Comparison of ENCODE assay signal across 1 cellular context in genomic region chr12:51047655-51048540, GRCh38.
A peak's percentile ranks its signal among the peaks of the same experiment; 100 is the strongest.
TF ChIP-seq lines count a peak whose summit lies in the region.

Gene LETMD1, plus strand, starts transcription at chr12:51048327. Its CDS starts 30 bp downstream, at chr12:51048357.

TF ChIP-seq in HepG2, 621 proteins besides CTCF, POLR2A, EP300 and RAD21 (continued from another document and continues in another):
- TF ChIP-seq, protein P1, sequence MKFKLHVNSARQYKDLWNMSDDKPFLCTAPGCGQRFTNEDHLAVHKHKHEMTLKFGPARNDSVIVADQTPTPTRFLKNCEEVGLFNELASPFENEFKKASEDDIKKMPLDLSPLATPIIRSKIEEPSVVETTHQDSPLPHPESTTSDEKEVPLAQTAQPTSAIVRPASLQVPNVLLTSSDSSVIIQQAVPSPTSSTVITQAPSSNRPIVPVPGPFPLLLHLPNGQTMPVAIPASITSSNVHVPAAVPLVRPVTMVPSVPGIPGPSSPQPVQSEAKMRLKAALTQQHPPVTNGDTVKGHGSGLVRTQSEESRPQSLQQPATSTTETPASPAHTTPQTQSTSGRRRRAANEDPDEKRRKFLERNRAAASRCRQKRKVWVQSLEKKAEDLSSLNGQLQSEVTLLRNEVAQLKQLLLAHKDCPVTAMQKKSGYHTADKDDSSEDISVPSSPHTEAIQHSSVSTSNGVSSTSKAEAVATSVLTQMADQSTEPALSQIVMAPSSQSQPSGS (CRISPR knock-in tag; IDR thresholded peaks at IDR 0.05) = peak; percentile 57; the same call in 1 of the 2 replicates
- peak; percentile 49; the same call in 1 of the 2 replicates for TF ChIP-seq MIER2 (CRISPR knock-in tag; IDR thresholded peaks at IDR 0.05)
- TF ChIP-seq FOSL1 (CRISPR knock-in tag; IDR thresholded peaks at IDR 0.05; ENCODE audit: borderline replicate concordance) = no peak
- peak; percentile 68 for TF ChIP-seq HOXA3 (CRISPR knock-in tag; IDR thresholded peaks at IDR 0.05)
- no peak for TF ChIP-seq TCF12 (IDR thresholded peaks at IDR 0.05)
- peak; percentile 71; the same call in 1 of the 2 replicates for TF ChIP-seq TCF12 (CRISPR knock-in tag; IDR thresholded peaks at IDR 0.05)
- no peak for TF ChIP-seq CENPBD1 (CRISPR knock-in tag; IDR thresholded peaks at IDR 0.05; ENCODE audit: borderline replicate concordance, low read depth)
- TF ChIP-seq DR1 (CRISPR knock-in tag; IDR thresholded peaks at IDR 0.05) = peak; percentile 77
- no peak; the same call in 1 of the 2 replicates for TF ChIP-seq ZNF678 (CRISPR knock-in tag; IDR thresholded peaks at IDR 0.05)
- TF ChIP-seq, protein P2, sequence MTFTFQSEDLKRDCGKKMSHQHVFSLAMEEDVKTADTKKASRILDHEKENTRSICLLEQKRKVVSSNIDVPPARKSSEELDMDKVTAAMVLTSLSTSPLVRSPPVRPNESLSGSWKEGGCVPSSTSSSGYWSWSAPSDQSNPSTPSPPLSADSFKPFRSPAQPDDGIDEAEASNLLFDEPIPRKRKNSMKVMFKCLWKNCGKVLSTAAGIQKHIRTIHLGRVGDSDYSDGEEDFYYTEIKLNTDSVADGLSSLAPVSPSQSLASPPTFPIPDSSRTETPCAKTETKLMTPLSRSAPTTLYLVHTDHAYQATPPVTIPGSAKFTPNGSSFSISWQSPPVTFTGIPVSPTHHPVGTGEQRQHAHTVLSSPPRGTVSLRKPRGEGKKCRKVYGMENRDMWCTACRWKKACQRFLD (CRISPR knock-in tag; IDR thresholded peaks at IDR 0.05; ENCODE audit: borderline replicate concordance) = 0 out of 2 replicates have a peak, but pooled peaks have one; percentile 23
- TF ChIP-seq SIX1 (CRISPR knock-in tag; IDR thresholded peaks at IDR 0.05; ENCODE audit: borderline replicate concordance) = no peak
- no peak; the same call in 1 of the 2 replicates for TF ChIP-seq HNF4A (CRISPR knock-in tag; IDR thresholded peaks at IDR 0.05)
- peak; percentile 90 for TF ChIP-seq ELF4 (CRISPR knock-in tag; IDR thresholded peaks at IDR 0.05; ENCODE audit: borderline replicate concordance)
- TF ChIP-seq ZBTB3 (CRISPR knock-in tag; IDR thresholded peaks at IDR 0.05; ENCODE audit: borderline replicate concordance, low read depth) = no peak
- TF ChIP-seq DZIP1 (CRISPR knock-in tag; IDR thresholded peaks at IDR 0.05) = peak; percentile 35; the same call in 1 of the 2 replicates
- TF ChIP-seq SMARCC2 (IDR thresholded peaks at IDR 0.05) = no peak
- TF ChIP-seq HOXA7 (CRISPR knock-in tag; IDR thresholded peaks at IDR 0.05) = no peak
- TF ChIP-seq PLRG1 (conservative IDR thresholded peaks at IDR 0.05) = no peak
- TF ChIP-seq ZNF776 (CRISPR knock-in tag; IDR thresholded peaks at IDR 0.05) = no peak; the same call in none of the 2 replicates
- peak; percentile 71; the same call in 1 of the 2 replicates for TF ChIP-seq ZNF232 (CRISPR knock-in tag; IDR thresholded peaks at IDR 0.05; ENCODE audit: borderline replicate concordance)
- peak; percentile 86 for TF ChIP-seq ZNF605 (CRISPR knock-in tag; IDR thresholded peaks at IDR 0.05)
- no peak; the same call in 1 of the 2 replicates for TF ChIP-seq SRY (CRISPR knock-in tag; IDR thresholded peaks at IDR 0.05)
- TF ChIP-seq MAFF (IDR thresholded peaks at IDR 0.05; ENCODE audit: low read depth, low read length) = no peak
- TF ChIP-seq ZNF563 (CRISPR knock-in tag; IDR thresholded peaks at IDR 0.05) = peak; percentile 74; the same call in 1 of the 2 replicates
- no peak; the same call in 1 of the 2 replicates for TF ChIP-seq ATF7-NPFF (CRISPR knock-in tag; IDR thresholded peaks at IDR 0.05; ENCODE audit: low read depth)
- 0 out of 2 replicates have a peak, but pooled peaks have one; percentile 53 for TF ChIP-seq HOXA5 (CRISPR knock-in tag; IDR thresholded peaks at IDR 0.05)
- TF ChIP-seq AHR (CRISPR knock-in tag; IDR thresholded peaks at IDR 0.05) = no peak; the same call in 1 of the 2 replicates
- TF ChIP-seq, protein P3, sequence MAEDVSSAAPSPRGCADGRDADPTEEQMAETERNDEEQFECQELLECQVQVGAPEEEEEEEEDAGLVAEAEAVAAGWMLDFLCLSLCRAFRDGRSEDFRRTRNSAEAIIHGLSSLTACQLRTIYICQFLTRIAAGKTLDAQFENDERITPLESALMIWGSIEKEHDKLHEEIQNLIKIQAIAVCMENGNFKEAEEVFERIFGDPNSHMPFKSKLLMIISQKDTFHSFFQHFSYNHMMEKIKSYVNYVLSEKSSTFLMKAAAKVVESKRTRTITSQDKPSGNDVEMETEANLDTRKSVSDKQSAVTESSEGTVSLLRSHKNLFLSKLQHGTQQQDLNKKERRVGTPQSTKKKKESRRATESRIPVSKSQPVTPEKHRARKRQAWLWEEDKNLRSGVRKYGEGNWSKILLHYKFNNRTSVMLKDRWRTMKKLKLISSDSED (CRISPR knock-in tag; IDR thresholded peaks at IDR 0.05) = no peak
- TF ChIP-seq ZIK1 (CRISPR knock-in tag; IDR thresholded peaks at IDR 0.05; ENCODE audit: borderline replicate concordance, low read depth) = no peak
- TF ChIP-seq RNF2 (conservative IDR thresholded peaks at IDR 0.05; ENCODE audit: low read depth) = peak; percentile 97
- TF ChIP-seq ZNF24 (IDR thresholded peaks at IDR 0.05) = peak; percentile 56; the same call in 1 of the 2 replicates
- no peak for TF ChIP-seq SIX4 (CRISPR knock-in tag; IDR thresholded peaks at IDR 0.05)
- TF ChIP-seq ZNF276 (CRISPR knock-in tag; IDR thresholded peaks at IDR 0.05; ENCODE audit: low read depth) = peak; percentile 38; the same call in 1 of the 2 replicates
- TF ChIP-seq ZSCAN31 (CRISPR knock-in tag; IDR thresholded peaks at IDR 0.05; ENCODE audit: low read depth) = no peak
- TF ChIP-seq ZNF609 (CRISPR knock-in tag; IDR thresholded peaks at IDR 0.05; ENCODE audit: borderline replicate concordance) = peak; percentile 40; the same call in 1 of the 2 replicates
- TF ChIP-seq ZBTB33 (CRISPR knock-in tag; IDR thresholded peaks at IDR 0.05) = no peak; the same call in none of the 2 replicates
- peak; percentile 53 for TF ChIP-seq ISL2 (CRISPR knock-in tag; IDR thresholded peaks at IDR 0.05)
